5 cellular contexts compared by ENCODE assay signal in genomic region chr20:56658341-56658947, GRCh38. TPM values are rescaled to one million over a fixed set of nuclear protein-coding genes. Genes with fewer than 3 reads are reported as not detected.
"Had no signal": no experiment of that assay in that cellular context is flagged by ENCODE, and none has a peak within 500 bp of the region (broad histone marks: within the 10 kb centered on the region; RNA-seq: fewer than 3 reads in every experiment).

No MANE protein-coding gene starts in this region.

RNA-seq across cellular contexts. Expression of gene TFAP2C, which starts 29.3 kb away (rescaled TPM):
- total RNA-seq: dermis blood vessel endothelial cell, dermis microvascular lymphatic vessel endothelial cell, endothelial cell of umbilical vein, fibroblast of lung had no signal
- polyA plus RNA-seq: heart left ventricle had no signal
